ENCODE assay signal across 8 cellular contexts in genomic region chr16:3716831-3717234, GRCh38. TPM values are rescaled to one million over a fixed set of nuclear protein-coding genes. Genes with fewer than 3 reads are reported as not detected.
A peak's percentile ranks its signal among the peaks of the same experiment; 100 is the strongest.
DNase-seq lines count a peak whose midpoint lies in the region; ATAC-seq, FAIRE-seq and TF ChIP-seq lines count a peak whose summit lies in the region.

No MANE protein-coding gene starts in this region.

- H3K9ac ChIP-seq in HepG2 (ENCODE audit: insufficient read depth, low read depth, low read length) = peak overlapping the region; percentile 96

- TF ChIP-seq POLR2A in HepG2 (IDR thresholded peaks at IDR 0.05; ENCODE audit: insufficient read depth in 1 of 2, low read depth in 2 of 2, low read length in 2 of 2) = no peak

- CTCF ChIA-PET in RWPE1 (lab: Yijun Ruan, JAX) = no interaction called here
- CTCF ChIA-PET in HepG2 (lab: Yijun Ruan, JAX; ENCODE audit: low intra/inter-chr PET ratio, low total read pairs) = no interaction called here

- POLR2A ChIA-PET in RWPE1 (lab: Yijun Ruan, JAX; ENCODE audit: low non-redundant PET) (interaction anchor here (0.6 to 1.3 kb wide), 4 partner anchors 12 to 79 kb away, joined by 3 to 5 read pairs (median 4); no protein-coding TSS in a partner anchor), HepG2 (lab: Yijun Ruan, JAX) (interaction anchor here (0.8 to 9.7 kb wide), 5 partner anchors 11 to 566 kb away, joined by 3 to 144 read pairs (median 3); partner anchors contain the start of gene CREBBP)

- peak overlapping the region; percentile 83 for H3K4me2 ChIP-seq in HepG2 (ENCODE audit: low read depth, low read length)

- H4K20me1 ChIP-seq in HepG2 (ENCODE audit: insufficient read depth, low read length) = no peaks in the 10 kb centered on the region

- ATAC-seq in GM18858 (IDR thresholded peaks at IDR 0.05; ENCODE audit: unreplicated experiment) (peak; percentile 15), HG03159 (IDR thresholded peaks at IDR 0.05; ENCODE audit: unreplicated experiment) (peak; percentile 11), HepG2 (peak; percentile 42)

- no TSS peak for BruUV-seq in HepG2 (replicated peaks; lab: Mats Ljungman, UMichigan)

- H3K36me3 ChIP-seq in bronchial epithelial cell (ENCODE audit: control insufficient read depth, insufficient read depth, low read length) (no peaks in the 10 kb centered on the region), HepG2 (replicated peaks in 1 of 2; ENCODE audit: control insufficient read depth in 1 of 2, insufficient read depth in 2 of 2, low read length in 2 of 2) (no peaks in the 10 kb centered on the region; a peak in 1 of 5 replicates)

- intact Hi-C loops in HepG2 (cut with micrococcal nuclease; ENCODE audit: unreplicated experiment) = loop anchor here (2.0 kb wide), 1 partner anchor 26 kb away; no protein-coding TSS in a partner anchor

- DNase-seq in AG08395 (ENCODE audit: low spot score) = peak; percentile 26
- DNase-seq in RWPE1 (ENCODE audit: low spot score) = peak; percentile 48
- DNase-seq in bronchial epithelial cell (ENCODE audit: low read depth) = peak; percentile 17
- DNase-seq in HepG2 (ENCODE audit: low spot score) = no peak
- DNase-seq in stimulated activated CD4-positive, alpha-beta T cell treated with anti-CD3 and anti-CD28 coated beads, TNF-alpha, amount 100 ng/mL, for 24 hours (ENCODE audit: low read depth in 3 of 3) = peak in 2 of 3 experiments; percentile 7 to 33
- no peak for DNase-seq in NCI-H2107 (lab: John Stamatoyannopoulos, UW)

- no peaks in the 10 kb centered on the region for H3K9me3 ChIP-seq in HepG2 (ENCODE audit: low read length)

- H3K27ac ChIP-seq in RWPE1 = peak overlapping the region; percentile 73
- peak overlapping the region; percentile 73 for H3K27ac ChIP-seq in HepG2 (ENCODE audit: extremely low read length, insufficient read depth, low read length)

- H3K27me3 ChIP-seq in bronchial epithelial cell (ENCODE audit: control insufficient read depth, insufficient read depth, low read length) (no peaks in the 10 kb centered on the region), HepG2 (ENCODE audit: control insufficient read depth in 1 of 2, insufficient read depth in 2 of 2, low read length in 2 of 2) (peaks cover 0 to 2% of the 10 kb centered on the region in 2 experiments; a peak in 1 of 5 replicates)

- peaks cover 64% of the 10 kb centered on the region for H3K4me1 ChIP-seq in HepG2 (ENCODE audit: insufficient read depth, low read length)

- in situ Hi-C loops in HepG2 (cut with HindIII; ENCODE audit: extremely low pct_ligation_motif_present, low pct_unique_long_range_greater_than_20kb) = no loop called here

- peaks cover 50% of the 10 kb centered on the region for H3K79me2 ChIP-seq in HepG2 (ENCODE audit: insufficient read depth, low read length)

- WGBS in HepG2 (ENCODE audit: low lambda C conversion rate) = 5% methylated on average over 4 of the region's 34 CpGs

- TF ChIP-seq RAD21 in HepG2 (CRISPR knock-in tag; IDR thresholded peaks at IDR 0.05) = no peak

- H2AFZ ChIP-seq in HepG2 (ENCODE audit: low read length) = no peak overlapping the region

- no peak for FAIRE-seq in bronchial epithelial cell (lab: Jason Lieb, UNC)
- FAIRE-seq in HepG2 (lab: Jason Lieb, UNC) = no peak

- no peak for TF ChIP-seq CTCF in RWPE1 (conservative IDR thresholded peaks at IDR 0.05; ENCODE audit: low read depth)
- no peak for TF ChIP-seq CTCF in bronchial epithelial cell (IDR thresholded peaks at IDR 0.05; ENCODE audit: insufficient read depth, low read length, severe bottlenecking)
- TF ChIP-seq CTCF in HepG2 (CRISPR knock-in tag; IDR thresholded peaks at IDR 0.05) = no peak

- H3K4me3 ChIP-seq in bronchial epithelial cell (ENCODE audit: low read depth, low read length) (peak overlapping the region; percentile 99), HepG2 (replicated peaks in 1 of 3; ENCODE audit: insufficient read depth in 1 of 3, low read depth in 2 of 3, low read length in 3 of 3) (peak overlapping the region; percentile 77 to 98 (median 93))

- TF ChIP-seq EP300 in HepG2 (IDR thresholded peaks at IDR 0.05; ENCODE audit: low read depth in 2 of 2, low read length in 2 of 2) (no peak), HepG2 (CRISPR knock-in tag; IDR thresholded peaks at IDR 0.05; ENCODE audit: borderline replicate concordance) (no peak)

TF ChIP-seq in HepG2, 621 proteins besides CTCF, POLR2A, EP300 and RAD21 (continues in another document):
- TF ChIP-seq RXRA (CRISPR knock-in tag; IDR thresholded peaks at IDR 0.05) (peak; percentile 40; the same call in 1 of the 2 replicates), BATF2 (CRISPR knock-in tag; IDR thresholded peaks at IDR 0.05) (no peak), ZNF709 (CRISPR knock-in tag; IDR thresholded peaks at IDR 0.05) (peak; percentile 51; the same call in 1 of the 2 replicates), ZNF501 (CRISPR knock-in tag; IDR thresholded peaks at IDR 0.05) (0 out of 2 replicates have a peak, but pooled peaks have one; percentile 48), ZNF781 (CRISPR knock-in tag; IDR thresholded peaks at IDR 0.05; ENCODE audit: borderline replicate concordance, not compliant biosample characterization) (peak; percentile 36), ZFAT (CRISPR knock-in tag; conservative IDR thresholded peaks at IDR 0.05) (0 out of 2 replicates have a peak, but pooled peaks have one; percentile 17), ZNF782 (CRISPR knock-in tag; IDR thresholded peaks at IDR 0.05; ENCODE audit: borderline replicate concordance) (peak; percentile 72; the same call in 1 of the 2 replicates), TFAP4 (IDR thresholded peaks at IDR 0.05; ENCODE audit: borderline replicate concordance, low read depth) (peak; percentile 27; the same call in 1 of the 2 replicates), ZNF746 (CRISPR knock-in tag; IDR thresholded peaks at IDR 0.05) (peak; percentile 50; the same call in 1 of the 2 replicates), ZNF230 (CRISPR knock-in tag; IDR thresholded peaks at IDR 0.05) (peak; percentile 60; the same call in 1 of the 2 replicates), FOSL2 (CRISPR knock-in tag; IDR thresholded peaks at IDR 0.05) (no peak), MEIS1 (CRISPR knock-in tag; IDR thresholded peaks at IDR 0.05; ENCODE audit: borderline replicate concordance) (0 out of 2 replicates have a peak, but pooled peaks have one; percentile 17), HMGXB4 (CRISPR knock-in tag; IDR thresholded peaks at IDR 0.05; ENCODE audit: borderline replicate concordance in 1 of 2, low read depth in 1 of 2) (0 out of 4 replicates have a peak, but pooled peaks of 1 of the 2 experiments have one; percentile 42), ZNF350 (CRISPR knock-in tag; IDR thresholded peaks at IDR 0.05; ENCODE audit: borderline replicate concordance, low read depth) (peak; percentile 20; the same call in 1 of the 2 replicates), ZNF788 (CRISPR knock-in tag; IDR thresholded peaks at IDR 0.05; ENCODE audit: borderline replicate concordance) (peak; percentile 33; the same call in 1 of the 2 replicates)

RNA-seq across cellular contexts. Expression of gene TRAP1, which starts 0.5 kb away (rescaled TPM):
- 98.4 and 111 TPM in 2 replicates for total RNA-seq in bronchial epithelial cell
- 112 and 127 TPM in 2 replicates for total RNA-seq in HepG2 (2016; rRNA removed; fragmentation: Illumina TruSeq; extraction: Trizol)
- 28.9 and 31.8 TPM in 2 replicates for total RNA-seq in HepG2 (2016; cell fraction: cytosol; rRNA removed; fragmentation: Illumina TruSeq; extraction: Trizol; ENCODE audit: low read depth)
- 104 and 130 TPM in 2 replicates for total RNA-seq in HepG2 (2016; cell fraction: insoluble cytoplasmic fraction; rRNA removed; fragmentation: Illumina TruSeq; extraction: Trizol)
- total RNA-seq in HepG2 (2016; cell fraction: membrane; rRNA removed; fragmentation: Illumina TruSeq; extraction: Trizol) = 40.6 and 42.7 TPM in 2 replicates
- 81.3 and 97.5 TPM in 2 replicates for total RNA-seq in HepG2 (2016; cell fraction: nucleus; rRNA removed; fragmentation: Illumina TruSeq; extraction: Trizol)
- polyA plus RNA-seq in HepG2 (2011; rRNA removed) = 240 and 283 TPM in 2 replicates
- 125 and 163 TPM in 2 replicates for polyA plus RNA-seq in HepG2 (2011; cell fraction: cytosol; rRNA removed)
- polyA plus RNA-seq in HepG2 (2011; cell fraction: nucleus; rRNA removed) = 405 and 449 TPM in 2 replicates
- 173 and 189 TPM in 2 replicates for polyA plus RNA-seq in HepG2 (2012)
- 15.5 and 18.4 TPM in 2 replicates for polyA plus RNA-seq in HepG2 (2016; cell fraction: cytosol; fragmentation: Illumina TruSeq; extraction: Trizol; ENCODE audit: low read depth)
- polyA plus RNA-seq in HepG2 (2016; cell fraction: insoluble cytoplasmic fraction; fragmentation: Illumina TruSeq; extraction: Trizol; ENCODE audit: low read depth) = 106 and 121 TPM in 2 replicates
- polyA plus RNA-seq in HepG2 (2016; cell fraction: membrane; fragmentation: Illumina TruSeq; extraction: Trizol; ENCODE audit: low read depth) = 25.7 and 26.7 TPM in 2 replicates
- 169 and 193 TPM in 2 replicates for polyA plus RNA-seq in HepG2 (2016; cell fraction: nucleus; fragmentation: Illumina TruSeq; extraction: Trizol; ENCODE audit: insufficient read depth, low read depth)
- 623 and 697 TPM in 2 replicates for polyA minus RNA-seq in HepG2 (2011; rRNA and poly(A)+ RNA removed; ENCODE audit: low replicate concordance)
- 98.0 and 120 TPM in 2 replicates for polyA minus RNA-seq in HepG2 (2011; cell fraction: cytosol; rRNA and poly(A)+ RNA removed)
- 105 and 109 TPM in 2 replicates for polyA minus RNA-seq in HepG2 (2011; cell fraction: nucleus; rRNA and poly(A)+ RNA removed)

Comparison
In these comparisons a context has a peak if more than half of its experiments do, and no peak if none do; other contexts are left out.
1. DNase-seq: peak in AG08395 (single experiment), RWPE1 (single experiment), bronchial epithelial cell (single experiment) and stimulated activated CD4-positive, alpha-beta T cell treated with anti-CD3 and anti-CD28 coated beads, TNF-alpha, amount 100 ng/mL, for 24 hours (2 of 3); none in HepG2 (single experiment) and NCI-H2107 (single experiment).
2. Peak in every context shown above with its lines, with median percentiles within 50 percentile points of each other: ATAC-seq.